Comparison of ENCODE assay signal across 29 cellular contexts in the genomic region with DNA sequence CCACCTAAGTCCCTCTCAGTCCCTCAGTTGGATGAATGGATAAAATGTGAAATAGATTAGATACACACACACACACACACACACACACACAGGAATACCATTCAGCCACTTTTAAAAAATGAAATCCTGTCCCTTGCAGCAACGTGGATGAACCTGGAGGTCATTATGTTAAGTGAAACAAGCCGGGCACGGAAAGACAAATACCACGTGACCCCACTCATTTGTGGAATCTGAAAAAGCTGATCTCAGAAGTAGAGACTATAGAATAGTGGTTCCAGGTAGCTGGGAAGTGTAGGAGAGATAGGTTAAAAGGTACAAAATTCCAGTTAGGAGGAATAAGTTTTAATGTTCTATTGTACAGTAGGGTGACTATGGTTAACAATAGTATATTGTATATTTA.
"Had no signal": no experiment of that assay in that cellular context is flagged by ENCODE, and none has a peak within 500 bp of the region (broad histone marks: within the 10 kb centered on the region; RNA-seq: fewer than 3 reads in every experiment).

No MANE protein-coding gene starts in this region.

- H3K36me3 ChIP-seq: brain microvascular endothelial cell, esophagus muscularis mucosa, gastrocnemius medialis, heart left ventricle had no signal

- H3K27me3 Mint-ChIP-seq: activated CD4-positive, alpha-beta memory T cell treated with anti-CD3 and anti-CD28 coated beads for 36 hours; activated CD4-positive, alpha-beta T cell treated with anti-CD3 and anti-CD28 coated beads for 36 hours; activated CD4-positive, alpha-beta T cell treated with anti-CD3 and anti-CD28 coated beads, Interleukin-2, amount 10 ng/mL, durations not matched to agents 24 days and 14 days; activated T-cell treated with anti-CD3 and anti-CD28 coated beads, Interleukin-2, amount 50 U/mL, for 24 hours; central memory CD8-positive, alpha-beta T cell; effector memory CD8-positive, alpha-beta T cell had no signal

- H3K27ac Mint-ChIP-seq: activated CD4-positive, alpha-beta memory T cell treated with anti-CD3 and anti-CD28 coated beads for 36 hours; activated CD4-positive, alpha-beta T cell treated with anti-CD3 and anti-CD28 coated beads for 36 hours; activated CD4-positive, alpha-beta T cell treated with anti-CD3 and anti-CD28 coated beads, Interleukin-2, amount 10 ng/mL, durations not matched to agents 24 days and 14 days; activated CD8-positive, alpha-beta T cell treated with anti-CD3 and anti-CD28 coated beads, Interleukin-2, amount 10 ng/mL, durations not matched to agents 7 days and 5 days; activated naive CD4-positive, alpha-beta T cell treated with anti-CD3 and anti-CD28 coated beads, Interleukin-2, amount 10 ng/mL, durations not matched to agents 7 days and 5 days; activated T-cell treated with anti-CD3 and anti-CD28 coated beads, Interleukin-2, amount 50 U/mL, for 24 hours; activated T-cell treated with anti-CD3 and anti-CD28 coated beads, Interleukin-2, amount 50 U/mL, for 72 hours; dendritic cell treated with granulocyte-macrophage colony-stimulating factor and Interleukin-4, amounts not matched to agents 40 ng/mL and 50 ng/mL, for 4 days had no signal

- H3K36me3 Mint-ChIP-seq: activated CD4-positive, alpha-beta memory T cell treated with anti-CD3 and anti-CD28 coated beads for 36 hours had no signal

- H3K9me3 ChIP-seq: esophagus muscularis mucosa, gastrocnemius medialis, heart left ventricle had no signal

- ATAC-seq: activated CD4-positive, alpha-beta T cell treated with anti-CD3 and anti-CD28 coated beads for 36 hours; activated CD8-positive, alpha-beta T cell treated with anti-CD3 and anti-CD28 coated beads, Interleukin-2, amount 10 ng/mL, durations not matched to agents 7 days and 5 days; activated T-cell treated with anti-CD3 and anti-CD28 coated beads, Interleukin-2, amount 50 U/mL, for 72 hours; effector memory CD8-positive, alpha-beta T cell; foreskin keratinocyte; gastrocnemius medialis; heart left ventricle had no signal

- FAIRE-seq: astrocyte, bronchial epithelial cell had no signal

- H3K4me3 ChIP-seq: coronary artery, esophagus muscularis mucosa, gastrocnemius medialis, heart left ventricle had no signal

- H3K27me3 ChIP-seq: brain microvascular endothelial cell, heart left ventricle had no signal

- H3K27ac ChIP-seq: brain microvascular endothelial cell, coronary artery, esophagus muscularis mucosa, foreskin keratinocyte, gastrocnemius medialis, heart left ventricle had no signal

- H3K4me1 ChIP-seq: foreskin keratinocyte had no signal

- DNase-seq: activated CD4-positive, alpha-beta memory T cell treated with anti-CD3 and anti-CD28 coated beads for 36 hours; activated CD4-positive, alpha-beta T cell treated with anti-CD3 and anti-CD28 coated beads for 36 hours; activated CD4-positive, alpha-beta T cell treated with anti-CD3 and anti-CD28 coated beads, Interleukin-2, amount 10 ng/mL, durations not matched to agents 24 days and 14 days; activated CD4-positive, CD25-positive, alpha-beta regulatory T cell; activated CD8-positive, alpha-beta memory T cell treated with anti-CD3 and anti-CD28 coated beads, Interleukin-2, amount 50 U/mL, for 48 hours; activated CD8-positive, alpha-beta T cell treated with anti-CD3 and anti-CD28 coated beads, Interleukin-2, amount 10 ng/mL, durations not matched to agents 7 days and 5 days; activated gamma-delta T cell; activated naive CD4-positive, alpha-beta T cell; activated naive CD4-positive, alpha-beta T cell treated with anti-CD3 and anti-CD28 coated beads, Interleukin-2, amount 10 ng/mL, durations not matched to agents 7 days and 5 days; activated T-cell treated with anti-CD3 and anti-CD28 coated beads for 4 hours; activated T-cell treated with anti-CD3 and anti-CD28 coated beads, Interleukin-2, amount 50 U/mL, for 24 hours; activated T-cell treated with anti-CD3 and anti-CD28 coated beads, Interleukin-2, amount 50 U/mL, for 72 hours; amniotic stem cell; anterior cingulate cortex; brain microvascular endothelial cell; effector CD4-positive, alpha-beta T cell; effector memory CD8-positive, alpha-beta T cell; erythroblast; foreskin keratinocyte; gastrocnemius medialis; glutamatergic neuron; heart left ventricle; T-helper 2 cell had no signal

- H3K4me3 Mint-ChIP-seq: activated CD4-positive, alpha-beta memory T cell treated with anti-CD3 and anti-CD28 coated beads for 36 hours; activated CD4-positive, alpha-beta T cell treated with anti-CD3 and anti-CD28 coated beads for 36 hours; activated CD4-positive, alpha-beta T cell treated with anti-CD3 and anti-CD28 coated beads, Interleukin-2, amount 10 ng/mL, durations not matched to agents 24 days and 14 days; activated CD8-positive, alpha-beta T cell treated with anti-CD3 and anti-CD28 coated beads, Interleukin-2, amount 10 ng/mL, durations not matched to agents 7 days and 5 days; activated T-cell treated with anti-CD3 and anti-CD28 coated beads, Interleukin-2, amount 50 U/mL, for 24 hours; activated T-cell treated with anti-CD3 and anti-CD28 coated beads, Interleukin-2, amount 50 U/mL, for 72 hours; dendritic cell treated with granulocyte-macrophage colony-stimulating factor and Interleukin-4, amounts not matched to agents 40 ng/mL and 50 ng/mL, for 4 days; effector memory CD8-positive, alpha-beta T cell had no signal

- H3K9me3 Mint-ChIP-seq: activated CD4-positive, alpha-beta memory T cell treated with anti-CD3 and anti-CD28 coated beads for 36 hours; activated CD4-positive, alpha-beta T cell treated with anti-CD3 and anti-CD28 coated beads, Interleukin-2, amount 10 ng/mL, durations not matched to agents 24 days and 14 days; activated naive CD4-positive, alpha-beta T cell treated with anti-CD3 and anti-CD28 coated beads, Interleukin-2, amount 10 ng/mL, durations not matched to agents 7 days and 5 days; activated T-cell treated with anti-CD3 and anti-CD28 coated beads, Interleukin-2, amount 50 U/mL, for 24 hours; activated T-cell treated with anti-CD3 and anti-CD28 coated beads, Interleukin-2, amount 50 U/mL, for 72 hours; central memory CD8-positive, alpha-beta T cell; dendritic cell treated with granulocyte-macrophage colony-stimulating factor and Interleukin-4, amounts not matched to agents 40 ng/mL and 50 ng/mL, for 4 days; effector memory CD8-positive, alpha-beta T cell had no signal
